In the genomic region with DNA sequence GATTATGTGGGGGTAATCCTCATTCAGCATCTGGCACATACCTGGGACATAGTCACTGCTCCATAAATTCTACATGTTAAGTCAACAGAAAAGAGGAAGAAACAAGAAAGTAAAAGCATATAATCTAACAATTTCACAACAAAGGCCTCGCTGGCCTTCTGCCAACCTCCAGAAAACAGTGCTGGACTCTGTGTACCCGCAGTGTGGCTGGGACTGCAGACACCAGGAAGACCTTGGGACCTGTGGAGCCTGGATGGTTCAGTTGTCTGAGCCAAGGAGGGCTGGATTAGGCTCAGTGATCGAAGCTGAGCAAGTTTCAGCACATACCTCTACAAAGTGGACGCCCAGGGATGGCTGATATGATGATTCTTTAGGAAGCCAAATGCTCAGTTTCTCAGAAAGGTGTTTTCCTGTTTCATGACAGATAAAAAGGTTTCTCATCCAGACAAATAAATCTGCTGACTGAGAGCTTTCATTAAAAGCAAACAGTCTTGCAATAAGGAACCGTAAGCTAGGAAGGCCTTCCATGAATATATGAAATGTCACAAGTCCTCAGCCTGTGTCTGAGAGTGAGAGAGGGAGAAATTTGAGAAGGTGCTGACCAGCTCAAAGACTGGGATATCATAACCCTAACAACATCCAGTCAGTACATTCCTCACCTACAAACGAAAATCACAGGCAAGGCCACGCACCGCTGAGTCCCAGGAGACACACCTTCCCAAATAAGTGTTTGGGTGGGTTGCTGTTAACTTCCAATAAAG, we compare ENCODE assay signal across 8 cellular contexts. TPM values are rescaled to one million over a fixed set of nuclear protein-coding genes. Genes with fewer than 3 reads are reported as not detected.
DNase-seq lines count a peak whose midpoint lies in the region; ATAC-seq and FAIRE-seq lines count a peak whose summit lies in the region.

No MANE protein-coding gene starts in this region.

- peaks cover 4 to 40% of the 10 kb centered on the region in 2 donors for H3K4me1 ChIP-seq in small intestine (ENCODE audit: control insufficient read depth in 2 of 2, insufficient read depth in 1 of 2, low read depth in 1 of 2, low read length in 1 of 2)

- POLR2A ChIA-PET in activated naive CD8-positive, alpha-beta T cell treated with anti-CD3 and anti-CD28 coated beads, Interleukin-2, amount 10 ng/mL, durations not matched to agents 7 days and 5 days (lab: Charles Lee) = no interaction called here

- H3K27ac Mint-ChIP-seq in activated naive CD8-positive, alpha-beta T cell treated with anti-CD3 and anti-CD28 coated beads, Interleukin-2, amount 10 ng/mL, durations not matched to agents 7 days and 5 days = peak overlapping the region; percentile 62
- peak overlapping the region; percentile 54 to 88 (median 62) for H3K27ac Mint-ChIP-seq in immature natural killer cell

- H3K4me1 Mint-ChIP-seq in activated naive CD8-positive, alpha-beta T cell treated with anti-CD3 and anti-CD28 coated beads, Interleukin-2, amount 10 ng/mL, durations not matched to agents 7 days and 5 days = peaks cover 57% of the 10 kb centered on the region
- peaks cover 87 to 93% of the 10 kb centered on the region in 2 donors for H3K4me1 Mint-ChIP-seq in immature natural killer cell

- no peaks in the 10 kb centered on the region for H3K27me3 ChIP-seq in small intestine (ENCODE audit: control insufficient read depth in 2 of 2, insufficient read depth in 2 of 2, low read length in 2 of 2)

- DNase-seq in LHCN-M2 (ENCODE audit: low read depth) (peak; percentile 58), immature natural killer cell (no peak), small intestine (peak; percentile 45), HCEC 1CT (no peak), SHP77 treated with DMSO at 0.1 percent for 48 hours (lab: John Stamatoyannopoulos, UW) (no peak)
- no peak for DNase-seq in activated naive CD8-positive, alpha-beta T cell treated with anti-CD3 and anti-CD28 coated beads, Interleukin-2, amount 10 ng/mL, durations not matched to agents 7 days and 5 days

- H3K36me3 Mint-ChIP-seq in activated naive CD8-positive, alpha-beta T cell treated with anti-CD3 and anti-CD28 coated beads, Interleukin-2, amount 10 ng/mL, durations not matched to agents 7 days and 5 days = peaks cover 24% of the 10 kb centered on the region
- peaks cover 0 to 7% (median 0%) of the 10 kb centered on the region in 3 donors for H3K36me3 Mint-ChIP-seq in immature natural killer cell

- H3K9me3 Mint-ChIP-seq in activated naive CD8-positive, alpha-beta T cell treated with anti-CD3 and anti-CD28 coated beads, Interleukin-2, amount 10 ng/mL, durations not matched to agents 7 days and 5 days = no peaks in the 10 kb centered on the region
- H3K9me3 Mint-ChIP-seq in immature natural killer cell = no peaks in the 10 kb centered on the region

- no peak overlapping the region for H3K4me3 ChIP-seq in small intestine (ENCODE audit: low read depth in 1 of 2, low read length in 2 of 2)

- no peaks in the 10 kb centered on the region for H3K9me3 ChIP-seq in small intestine (ENCODE audit: control insufficient read depth, low read depth)

- no peaks in the 10 kb centered on the region for H3K27me3 Mint-ChIP-seq in activated naive CD8-positive, alpha-beta T cell treated with anti-CD3 and anti-CD28 coated beads, Interleukin-2, amount 10 ng/mL, durations not matched to agents 7 days and 5 days
- H3K27me3 Mint-ChIP-seq in immature natural killer cell (ENCODE audit: low read depth in 3 of 3) = peaks cover 0 to 1% (median 0%) of the 10 kb centered on the region in 3 donors

- 38 to 50% (median 40%) methylated on average over 8 of the region's 8 CpGs for WGBS in small intestine, 3 donors

- H3K36me3 ChIP-seq in small intestine (ENCODE audit: control insufficient read depth in 2 of 2, insufficient read depth in 2 of 2, low read length in 2 of 2) = peaks cover 0 to 3% of the 10 kb centered on the region in 2 donors

- peak overlapping the region; percentile 45 to 94 for H3K27ac ChIP-seq in small intestine (ENCODE audit: low read depth in 1 of 2, low read length in 1 of 2)

- H3K4me3 Mint-ChIP-seq in activated naive CD8-positive, alpha-beta T cell treated with anti-CD3 and anti-CD28 coated beads, Interleukin-2, amount 10 ng/mL, durations not matched to agents 7 days and 5 days = peak overlapping the region; percentile 56
- peak overlapping the region in 1 of 5 donors; percentile 31 for H3K4me3 Mint-ChIP-seq in immature natural killer cell

- no peak for FAIRE-seq in small intestine (lab: Jason Lieb, UNC)

- no peak for ATAC-seq in activated naive CD8-positive, alpha-beta T cell treated with anti-CD3 and anti-CD28 coated beads, Interleukin-2, amount 10 ng/mL, durations not matched to agents 7 days and 5 days (ENCODE audit: low read depth)
- ATAC-seq in HG02798 (IDR thresholded peaks at IDR 0.05; ENCODE audit: poor library complexity, unreplicated experiment) (no peak), HG03432 (IDR thresholded peaks at IDR 0.05; ENCODE audit: unreplicated experiment) (no peak)

RNA-seq across cellular contexts. Expression of a gene that starts 48.4 kb away (rescaled TPM):
- 97.1 and 134 TPM in 2 replicates for total RNA-seq in LHCN-M2 (2014; rRNA removed)
- polyA plus RNA-seq in LHCN-M2 (2012) = 454 TPM
- total RNA-seq in activated naive CD8-positive, alpha-beta T cell treated with anti-CD3 and anti-CD28 coated beads, Interleukin-2, amount 10 ng/mL, durations not matched to agents 7 days and 5 days = 100 to 1,000 TPM; 395 to 412 TPM
- polyA plus RNA-seq in immature natural killer cell (100 to 1,000 TPM; 447 to 644 (median 455) TPM), small intestine (100 to 1,000 TPM; 262 to 292 (median 289) TPM)

Comparison
In these comparisons a context has a peak if more than half of its experiments do, and no peak if none do; other contexts are left out.
1. DNase-seq: peak in LHCN-M2 (single experiment) and small intestine (single experiment); none in activated naive CD8-positive, alpha-beta T cell treated with anti-CD3 and anti-CD28 coated beads, Interleukin-2, amount 10 ng/mL, durations not matched to agents 7 days and 5 days (single experiment), immature natural killer cell (0 of 3), HCEC 1CT (single experiment) and SHP77 treated with DMSO at 0.1 percent for 48 hours (single experiment).